Comparison of ENCODE assay signal across 8 cellular contexts in genomic region chr10:102918817-102919236, GRCh38. TPM values are rescaled to one million over a fixed set of nuclear protein-coding genes. Genes with fewer than 3 reads are reported as not detected.
DNase-seq lines count a peak whose midpoint lies in the region; ATAC-seq and TF ChIP-seq lines count a peak whose summit lies in the region.

No MANE protein-coding gene starts in this region.

- peak overlapping the region; percentile 90 for H3K9ac ChIP-seq in neural cell (ENCODE audit: low read length)

- H3K9me3 ChIP-seq in neural cell (ENCODE audit: low read length): no peaks in the 10 kb centered on the region

- H3K9me3 Mint-ChIP-seq in effector memory CD8-positive, alpha-beta T cell: no peaks in the 10 kb centered on the region

- no peak for TF ChIP-seq CTCF in neural cell (IDR thresholded peaks at IDR 0.05; ENCODE audit: poor library complexity, severe bottlenecking)

- H2AFZ ChIP-seq in neural cell (ENCODE audit: low read depth, low read length): peak overlapping the region; percentile 19

- no peak for TF ChIP-seq RAD21 in neural cell (conservative IDR thresholded peaks at IDR 0.05)

- H3K4me3 ChIP-seq in neural cell (ENCODE audit: low read length): peak overlapping the region; percentile 95

- H3K27me3 ChIP-seq in neural cell (ENCODE audit: insufficient read depth, low read depth, low read length): no peaks in the 10 kb centered on the region

- peaks cover 14% of the 10 kb centered on the region for H3K36me3 Mint-ChIP-seq in effector memory CD8-positive, alpha-beta T cell (ENCODE audit: insufficient read depth)

- peaks cover 35 to 45% of the 10 kb centered on the region in 2 donors for H3K4me1 Mint-ChIP-seq in effector memory CD8-positive, alpha-beta T cell (ENCODE audit: low read depth in 2 of 2)

- no peaks in the 10 kb centered on the region for H3F3A ChIP-seq in neural cell (ENCODE audit: insufficient read depth, low read length, poor library complexity, severe bottlenecking)

- ATAC-seq in HG02885 (IDR thresholded peaks at IDR 0.05; ENCODE audit: poor library complexity, unreplicated experiment): peak; percentile 1
- ATAC-seq in effector memory CD8-positive, alpha-beta T cell (replicated peaks): no peak
- no peak for ATAC-seq in HG03378 (IDR thresholded peaks at IDR 0.05; ENCODE audit: unreplicated experiment)
- no peak for ATAC-seq in GM18870 (IDR thresholded peaks at IDR 0.05; ENCODE audit: unreplicated experiment)

- H3K4me3 Mint-ChIP-seq in effector memory CD8-positive, alpha-beta T cell: peak overlapping the region; percentile 94 to 96

- peaks cover 9 to 10% of the 10 kb centered on the region in 2 donors for H3K27me3 Mint-ChIP-seq in effector memory CD8-positive, alpha-beta T cell

- no peaks in the 10 kb centered on the region for H3K9me2 ChIP-seq in neural cell (ENCODE audit: insufficient read depth, low read length)

- H3K36me3 ChIP-seq in neural cell (ENCODE audit: insufficient read depth, low read length): no peaks in the 10 kb centered on the region

- peak overlapping the region; percentile 86 for H3K4me2 ChIP-seq in neural cell (ENCODE audit: low read length)

- DNase-seq in DMS53 treated with DMSO at 0.1 percent for 48 hours (lab: John Stamatoyannopoulos, UW; ENCODE audit: unreplicated experiment): peak; percentile 11
- DNase-seq in activated CD4-positive, alpha-beta T cell treated with anti-CD3 and anti-CD28 coated beads for 4 hours: peak; percentile 14 to 19
- peak; percentile 11 to 25 (median 17) for DNase-seq in effector memory CD8-positive, alpha-beta T cell
- no peak for DNase-seq in SHP77 treated with DMSO at 0.1 percent for 48 hours (lab: John Stamatoyannopoulos, UW)

- no peak for TF ChIP-seq EP300 in neural cell (conservative IDR thresholded peaks at IDR 0.05; ENCODE audit: poor library complexity, severe bottlenecking)

- peak overlapping the region; percentile 92 for H3K27ac ChIP-seq in neural cell (ENCODE audit: low read length)

- no peaks in the 10 kb centered on the region for H4K20me1 ChIP-seq in neural cell (ENCODE audit: insufficient read depth)

- peak overlapping the region; percentile 93 to 95 for H3K27ac Mint-ChIP-seq in effector memory CD8-positive, alpha-beta T cell

- peaks cover 42% of the 10 kb centered on the region for H3K79me2 ChIP-seq in neural cell (replicated peaks; ENCODE audit: insufficient read depth, low read length)

TF ChIP-seq in neural cell, 6 proteins besides CTCF, POLR2A, EP300 and RAD21:
- TF ChIP-seq POLR2AphosphoS5 (IDR thresholded peaks at IDR 0.05) (no peak), REST (IDR thresholded peaks at IDR 0.05; ENCODE audit: borderline replicate concordance) (no peak)

RNA-seq across cellular contexts. Expression of gene CNNM2, which starts 0.7 kb away (rescaled TPM):
- 5.0 and 5.1 TPM in 2 replicates for polyA plus RNA-seq in neural cell
- polyA minus RNA-seq in neural cell: 20.2 and 30.0 TPM in 2 replicates

RNA-seq across cellular contexts. Expression of gene AS3MT, which starts 49.6 kb away (rescaled TPM):
- 16.9 and 17.6 TPM in 2 replicates for polyA plus RNA-seq in neural cell
- polyA minus RNA-seq in neural cell: 6.3 and 6.6 TPM in 2 replicates
